In the genomic region with DNA sequence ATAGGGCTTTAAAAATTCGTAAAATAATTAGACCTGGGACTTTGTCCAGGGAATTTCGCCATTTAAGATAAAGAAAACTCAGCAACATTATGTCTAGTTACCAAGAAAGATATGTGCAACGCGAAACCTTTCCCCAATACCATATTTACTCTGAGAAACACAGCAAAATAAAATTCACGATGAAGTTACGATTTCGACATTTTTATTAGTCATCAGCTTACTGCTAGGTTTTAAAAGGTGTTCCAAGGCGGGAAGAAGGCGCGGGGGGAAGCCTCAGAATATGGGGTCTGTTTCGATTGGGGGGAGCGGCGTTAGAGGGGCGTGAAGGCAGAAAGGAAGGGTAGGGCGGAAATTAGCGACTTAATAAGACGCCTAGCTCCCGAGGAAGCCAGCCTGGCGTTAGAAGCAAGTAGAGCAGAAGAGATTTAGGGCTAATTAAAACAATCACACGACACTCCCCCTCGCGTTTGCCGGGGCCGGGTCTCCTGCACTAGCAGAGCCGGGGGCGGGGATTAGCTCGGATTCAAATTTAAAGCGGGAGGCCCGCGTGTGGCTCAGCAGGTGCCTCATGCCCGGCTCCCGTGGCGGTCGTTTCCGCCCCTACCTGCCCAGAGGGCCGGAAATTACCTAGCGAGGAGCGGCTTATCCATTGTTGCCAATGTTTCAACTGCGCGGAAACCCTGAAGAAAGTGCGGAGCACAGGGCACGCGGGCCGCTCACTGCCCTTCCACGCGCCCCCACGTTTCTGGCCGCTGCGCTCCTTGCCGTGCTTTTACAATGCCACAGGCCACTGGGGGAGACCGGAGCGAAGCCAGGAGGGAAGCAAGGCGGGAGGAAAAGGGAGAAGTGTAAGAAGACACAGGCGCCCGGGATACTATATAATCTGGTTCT, we compare ENCODE assay signal across 8 cellular contexts. TPM values are rescaled to one million over a fixed set of nuclear protein-coding genes. Genes with fewer than 3 reads are reported as not detected.
DNase-seq lines count a peak whose midpoint lies in the region; ATAC-seq and TF ChIP-seq lines count a peak whose summit lies in the region.

No MANE protein-coding gene starts in this region.

- TF ChIP-seq POLR2A in uterus (IDR thresholded peaks at IDR 0.05) = peak in 1 of 2 donors; percentile 8

- DNase-seq in NCI-H1694 (lab: John Stamatoyannopoulos, UW) (peak; percentile 93), T-helper 1 cell (peak; percentile 83 to 92 (median 88)), right cardiac atrium (peak; percentile 82 to 95 (median 91)), putamen (ENCODE audit: low spot score) (peak; percentile 76), uterus (peak; percentile 76 to 79)

- TF ChIP-seq CTCF in uterus (IDR thresholded peaks at IDR 0.05) = peak in 1 of 4 experiments; percentile 17

- H3K27me3 ChIP-seq in right cardiac atrium (ENCODE audit: control insufficient read depth, insufficient read depth) (no peaks in the 10 kb centered on the region), uterus (no peaks in the 10 kb centered on the region)

- WGBS in right cardiac atrium = under 1% methylated on average over 55 of the region's 55 CpGs

- H3K9me3 ChIP-seq in right cardiac atrium (ENCODE audit: control insufficient read depth, low read length) (no peaks in the 10 kb centered on the region), uterus (no peaks in the 10 kb centered on the region)

- intact Hi-C loops in right cardiac atrium (cut with DNase I) (loop anchor here in 1 of 4 donors (10.0 kb wide), 1 partner anchor 155 kb away; no protein-coding TSS in a partner anchor), uterus (cut with DNase I; ENCODE audit: low total_unique reads) (no loop called here)

- no peaks in the 10 kb centered on the region for H3K36me3 ChIP-seq in uterus

- H3K4me1 ChIP-seq in right cardiac atrium (ENCODE audit: control insufficient read depth, insufficient read depth, low read length) = no peaks in the 10 kb centered on the region
- peaks cover 0 to 3% of the 10 kb centered on the region in 2 donors for H3K4me1 ChIP-seq in uterus

- H3K4me3 ChIP-seq in right cardiac atrium (ENCODE audit: low read length) (peak overlapping the region; percentile 87), uterus (peak overlapping the region; percentile 55 to 97)

- H3K27ac ChIP-seq in angular gyrus (ENCODE audit: low read depth, low read length) (peak overlapping the region; percentile 84), right cardiac atrium (ENCODE audit: low read length) (peak overlapping the region; percentile 75), uterus (peak overlapping the region; percentile 89 to 92)

- peak; percentile 24 for ATAC-seq in GM18499 (IDR thresholded peaks at IDR 0.05; ENCODE audit: insufficient read depth, unreplicated experiment)
- ATAC-seq in HG02885 (IDR thresholded peaks at IDR 0.05; ENCODE audit: poor library complexity, unreplicated experiment) = peak; percentile 38
- ATAC-seq in right cardiac atrium = peak; percentile 67 to 75

RNA-seq across cellular contexts. Expression of a gene that starts 0.8 kb away (rescaled TPM):
- total RNA-seq in right cardiac atrium (10 to 100 TPM in 2 of 4 donors, 1 to 10 TPM in 2; 8.9 to 12.5 (median 9.8) TPM), uterus (10 to 100 TPM in 3 of 4 donors, 1 to 10 TPM in 1; 9.7 to 50.8 (median 32.2) TPM)
- 3.2 TPM for polyA plus RNA-seq in right cardiac atrium

Comparison
In these comparisons a context has a peak if more than half of its experiments do, and no peak if none do; other contexts are left out.
1. Peak in every context shown above with its lines: DNase-seq, ATAC-seq, H3K4me3 ChIP-seq and H3K27ac ChIP-seq.